10 cellular contexts compared by ENCODE assay signal in genomic region chr2:55364189-55365055, GRCh38. TPM values are rescaled to one million over a fixed set of nuclear protein-coding genes. Genes with fewer than 3 reads are reported as not detected.
DNase-seq lines count a peak whose midpoint lies in the region; ATAC-seq, FAIRE-seq and TF ChIP-seq lines count a peak whose summit lies in the region.
"Had no signal": no experiment of that assay in that cellular context is flagged by ENCODE, and none has a peak within 500 bp of the region (broad histone marks: within the 10 kb centered on the region; RNA-seq: fewer than 3 reads in every experiment).

No MANE protein-coding gene starts in this region.

- H3K27me3 Mint-ChIP-seq in brain: no peaks in the 10 kb centered on the region
- no peaks in the 10 kb centered on the region for H3K27me3 Mint-ChIP-seq in T-helper 2 cell treated with Interferon-gamma antibody and Interleukin-4, amounts not matched to agents 5 μg/mL and 100 μg/mL, for 36 hours (ENCODE audit: low read depth)

- H3K4me1 Mint-ChIP-seq in brain: peaks cover 15% of the 10 kb centered on the region
- no peaks in the 10 kb centered on the region for H3K4me1 Mint-ChIP-seq in T-helper 2 cell treated with Interferon-gamma antibody and Interleukin-4, amounts not matched to agents 5 μg/mL and 100 μg/mL, for 36 hours (ENCODE audit: low read depth)
- H3K4me1 Mint-ChIP-seq: endodermal cell had no signal

- peak overlapping the region in 3 of 5 experiments; percentile 0 to 75 (median 57) for H3K4me3 Mint-ChIP-seq in brain
- no peak overlapping the region for H3K4me3 Mint-ChIP-seq in T-helper 2 cell treated with Interferon-gamma antibody and Interleukin-4, amounts not matched to agents 5 μg/mL and 100 μg/mL, for 36 hours
- H3K4me3 Mint-ChIP-seq: endodermal cell had no signal

- H3K9me3 Mint-ChIP-seq in brain: no peaks in the 10 kb centered on the region
- H3K9me3 Mint-ChIP-seq in T-helper 2 cell treated with Interferon-gamma antibody and Interleukin-4, amounts not matched to agents 5 μg/mL and 100 μg/mL, for 36 hours: no peaks in the 10 kb centered on the region
- H3K9me3 Mint-ChIP-seq: endodermal cell had no signal

- no peak for ATAC-seq in HG03565 (IDR thresholded peaks at IDR 0.05; ENCODE audit: unreplicated experiment)

- no peak for FAIRE-seq in urothelium cell line (lab: Jason Lieb, UNC)

- peak overlapping the region in 3 of 5 experiments; percentile 67 to 89 (median 85) for H3K27ac Mint-ChIP-seq in brain
- no peak overlapping the region for H3K27ac Mint-ChIP-seq in T-helper 2 cell treated with Interferon-gamma antibody and Interleukin-4, amounts not matched to agents 5 μg/mL and 100 μg/mL, for 36 hours
- H3K27ac Mint-ChIP-seq: endodermal cell had no signal

- H3K4me3 ChIP-seq in LNCaP clone FGC (ENCODE audit: low read depth, low read length): no peak overlapping the region
- H3K4me3 ChIP-seq: SK-N-MC had no signal

- H3K36me3 Mint-ChIP-seq in brain: peaks cover 27% of the 10 kb centered on the region
- H3K36me3 Mint-ChIP-seq in T-helper 2 cell treated with Interferon-gamma antibody and Interleukin-4, amounts not matched to agents 5 μg/mL and 100 μg/mL, for 36 hours (ENCODE audit: low read depth): no peaks in the 10 kb centered on the region

- DNase-seq in LNCaP clone FGC (ENCODE audit: low read depth) (peak; percentile 70), hypothalamus (lab: John Stamatoyannopoulos, UW) (peak in 29 of 51 donors; percentile 1 to 80 (median 30)), urothelium cell line (ENCODE audit: low spot score) (peak; percentile 53), COR-L47 (lab: John Stamatoyannopoulos, UW) (no peak)
- no peak for DNase-seq in T-helper 2 cell treated with Interferon-gamma antibody and Interleukin-4, amounts not matched to agents 5 μg/mL and 100 μg/mL, for 36 hours (ENCODE audit: low spot score)
- DNase-seq: endodermal cell, H7 had no signal

- TF ChIP-seq CTCF in LNCaP clone FGC (IDR thresholded peaks at IDR 0.05; ENCODE audit: control insufficient read depth, extremely low read depth, insufficient read depth): no peak
- no peak for TF ChIP-seq CTCF in brain (conservative IDR thresholded peaks at IDR 0.05)

RNA-seq across cellular contexts. Expression of gene CCDC88A, which starts 55.2 kb away (rescaled TPM):
- polyA plus RNA-seq in brain (ENCODE audit: insufficient read depth, low read depth, low replicate concordance): 10.3 TPM

Comparison
In these comparisons a context has a peak if more than half of its experiments do, and no peak if none do; other contexts are left out.
1. DNase-seq: peak in LNCaP clone FGC (single experiment), hypothalamus (29 of 51) and urothelium cell line (single experiment); none in COR-L47 (single experiment) and T-helper 2 cell treated with Interferon-gamma antibody and Interleukin-4, amounts not matched to agents 5 μg/mL and 100 μg/mL, for 36 hours (single experiment).